Comparison of ENCODE assay signal across 9 cellular contexts in the genomic region with DNA sequence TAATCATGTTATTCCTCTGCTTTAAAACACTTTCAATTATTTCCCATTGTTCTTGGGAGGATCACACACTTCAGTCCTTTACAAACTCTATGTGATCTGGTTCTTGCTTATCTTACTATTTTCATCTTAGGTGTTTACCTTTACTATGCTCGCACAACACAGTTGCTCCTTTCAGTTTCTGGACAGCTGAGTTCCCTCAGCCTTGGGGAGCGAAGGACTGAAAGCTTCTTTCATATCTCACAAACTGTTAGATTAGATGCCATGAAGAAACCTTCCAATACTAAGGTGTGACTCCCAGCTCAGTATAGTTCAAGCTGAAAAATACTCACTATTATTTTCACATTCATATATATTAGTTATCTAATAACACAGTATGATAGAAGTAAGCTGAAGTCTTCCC.
DNase-seq lines count a peak whose midpoint lies in the region; ATAC-seq and TF ChIP-seq lines count a peak whose summit lies in the region.
"Had no signal": no experiment of that assay in that cellular context is flagged by ENCODE, and none has a peak within 500 bp of the region (broad histone marks: within the 10 kb centered on the region; RNA-seq: fewer than 3 reads in every experiment).

No MANE protein-coding gene starts in this region.

- peaks cover 97% of the 10 kb centered on the region for H3K4me1 Mint-ChIP-seq in activated T-cell treated with anti-CD3 and anti-CD28 coated beads, Interleukin-2, amount 50 U/mL, for 72 hours (ENCODE audit: low read depth)

- 87 to 93% methylated on average over 2 of the region's 2 CpGs for WGBS in lower leg skin, 2 donors

- TF ChIP-seq POLR2A in lower leg skin (IDR thresholded peaks at IDR 0.05) = no peak

- H3K27ac ChIP-seq in VCaP (0 out of 2 replicates have a peak overlapping the region, but pooled peaks have one; percentile 10), temporal lobe (ENCODE audit: low read depth, low read length) (peak overlapping the region; percentile 69)
- H3K27ac ChIP-seq: lower lobe of right lung had no signal

- H3K27ac Mint-ChIP-seq in activated T-cell treated with anti-CD3 and anti-CD28 coated beads, Interleukin-2, amount 50 U/mL, for 72 hours = peak overlapping the region; percentile 96

- no peak overlapping the region for H3K4me3 ChIP-seq in lower leg skin (ENCODE audit: low read depth, poor library complexity, severe bottlenecking)
- H3K4me3 ChIP-seq: lower lobe of right lung had no signal

- H3K9me3 Mint-ChIP-seq in activated T-cell treated with anti-CD3 and anti-CD28 coated beads, Interleukin-2, amount 50 U/mL, for 72 hours = peaks cover 2 to 3% of the 10 kb centered on the region in 2 donors

- intact Hi-C loops in lower leg skin (cut with DNase I; ENCODE audit: low total_unique reads) = no loop called here

- no peak for DNase-seq in activated T-cell treated with anti-CD3 and anti-CD28 coated beads, Interleukin-2, amount 50 U/mL, for 72 hours
- no peak for DNase-seq in activated T-cell treated with anti-CD3 and anti-CD28 coated beads, Interleukin-2, amount 50 U/mL, for 1 hour
- no peak for DNase-seq in SIG-M5 (lab: John Stamatoyannopoulos, UW)
- DNase-seq in lower leg skin (ENCODE audit: low spot score in 2 of 2) = no peak
- no peak for DNase-seq in LoVo (ENCODE audit: low spot score)
- DNase-seq: lower lobe of right lung had no signal

- no peak for ATAC-seq in activated T-cell treated with anti-CD3 and anti-CD28 coated beads, Interleukin-2, amount 50 U/mL, for 72 hours (replicated peaks in 1 of 2)
- peak; percentile 60 for ATAC-seq in HG02973 (IDR thresholded peaks at IDR 0.05; ENCODE audit: unreplicated experiment)

- H3K36me3 Mint-ChIP-seq in activated T-cell treated with anti-CD3 and anti-CD28 coated beads, Interleukin-2, amount 50 U/mL, for 72 hours (ENCODE audit: insufficient read depth in 2 of 2) = peaks cover 11 to 19% of the 10 kb centered on the region in 2 donors

- H3K4me3 Mint-ChIP-seq in activated T-cell treated with anti-CD3 and anti-CD28 coated beads, Interleukin-2, amount 50 U/mL, for 72 hours = peak overlapping the region; percentile 60 to 93

- no peaks in the 10 kb centered on the region for H3K27me3 Mint-ChIP-seq in activated T-cell treated with anti-CD3 and anti-CD28 coated beads, Interleukin-2, amount 50 U/mL, for 72 hours (ENCODE audit: low read depth)

- TF ChIP-seq CTCF in VCaP (conservative IDR thresholded peaks at IDR 0.05) (no peak), lower leg skin (IDR thresholded peaks at IDR 0.05) (no peak)
